ENCODE assay signal across 8 cellular contexts in genomic region chr12:110245278-110245868, GRCh38. TPM values are rescaled to one million over a fixed set of nuclear protein-coding genes. Genes with fewer than 3 reads are reported as not detected.
DNase-seq lines count a peak whose midpoint lies in the region; ATAC-seq, FAIRE-seq and TF ChIP-seq lines count a peak whose summit lies in the region.

No MANE protein-coding gene starts in this region.

- DNase-seq in SHP77 (lab: John Stamatoyannopoulos, UW) (peak; percentile 4 to 43), SHP77 treated with DMSO at 0.1 percent for 48 hours (lab: John Stamatoyannopoulos, UW) (no peak), T-helper 2 cell (peak in 4 of 5 experiments; percentile 21 to 72 (median 28)), K562 (ENCODE audit: extremely low read depth in 1 of 4, low spot score in 3 of 4) (peak in 1 of 4 experiments; percentile 34), mucosa of gallbladder (ENCODE audit: low spot score) (peak; percentile 33), Ammon's horn (ENCODE audit: low spot score) (no peak), HTR-8/SVneo (ENCODE audit: insufficient read length, low spot score) (no peak)

- FAIRE-seq in K562 (lab: Jason Lieb, UNC): no peak
- no peak for FAIRE-seq in HTR-8/SVneo (lab: Jason Lieb, UNC)

- no peak overlapping the region for H2AFZ ChIP-seq in K562 (ENCODE audit: low read depth, low read length)

- no peaks in the 10 kb centered on the region for H3K79me2 ChIP-seq in K562 (ENCODE audit: control insufficient read depth, insufficient read depth, low read length)

- peaks cover 5 to 6% of the 10 kb centered on the region in 2 experiments; a peak in 3 of 5 replicates for H3K4me1 ChIP-seq in K562 (replicated peaks in 1 of 2; ENCODE audit: control insufficient read depth in 2 of 2, insufficient read depth in 2 of 2, low read length in 2 of 2)

- no TSS peak for BruUV-seq in K562 (replicated peaks; lab: Mats Ljungman, UMichigan)

- in situ Hi-C loops in K562 (cut with MboI): no loop called here

- H4K20me1 ChIP-seq in K562 (replicated peaks; ENCODE audit: control insufficient read depth, insufficient read depth, low read length): no peaks in the 10 kb centered on the region

- no peak overlapping the region for H3K4me3 ChIP-seq in K562

- peak; percentile 52 to 65 (median 60) for TF ChIP-seq CTCF in K562 (IDR thresholded peaks at IDR 0.05 in 2 of 3, conservative IDR thresholded peaks at IDR 0.05 in 1 of 3; ENCODE audit: insufficient read depth in 2 of 3, low read depth in 1 of 3, low read length in 3 of 3)

- ATAC-seq in K562 (peak; percentile 80), GM19467 (IDR thresholded peaks at IDR 0.05; ENCODE audit: unreplicated experiment) (no peak)

- CTCF ChIA-PET in K562 (lab: Yijun Ruan, JAX; ENCODE audit: low intra/inter-chr PET ratio): no interaction called here

- intact Hi-C loops in K562 (cut with micrococcal nuclease): no loop called here

- no peak overlapping the region for H3K9ac ChIP-seq in K562 (ENCODE audit: insufficient read depth in 1 of 2, low read depth in 2 of 2, low read length in 2 of 2)

- TF ChIP-seq EP300 in K562 (IDR thresholded peaks at IDR 0.05; ENCODE audit: low read length): no peak

- H3K27me3 ChIP-seq in K562 (ENCODE audit: control insufficient read depth in 2 of 2, insufficient read depth in 2 of 2, low read length in 2 of 2): no peaks in the 10 kb centered on the region; a peak in 1 of 5 replicates

- POLR2A ChIA-PET in K562 (lab: Yijun Ruan, JAX): interaction anchor here (0.6 to 1.2 kb wide), 3 partner anchors 12 to 420 kb away, joined by 3 read pairs; no protein-coding TSS in a partner anchor

- H3K9me1 ChIP-seq in K562 (ENCODE audit: control insufficient read depth, insufficient read depth, low read length): no peaks in the 10 kb centered on the region

- no peak overlapping the region for H3K27ac ChIP-seq in K562 (ENCODE audit: extremely low read depth, low read depth, low read length)

- no peak for TF ChIP-seq RAD21 in K562 (CRISPR knock-in tag; conservative IDR thresholded peaks at IDR 0.05 in 1 of 2, IDR thresholded peaks at IDR 0.05 in 1 of 2)

- no peaks in the 10 kb centered on the region for H3K9me3 ChIP-seq in K562 (replicated peaks; ENCODE audit: control insufficient read depth, insufficient read depth, low read depth, low read length)

- no peak overlapping the region for H3K4me2 ChIP-seq in K562 (ENCODE audit: insufficient read depth, low read length)

- 16% methylated on average over 4 of the region's 4 CpGs for whole genome bisulfite sequencing in K562 (ENCODE audit: insufficient coverage, low coverage, missing lambda C conversion rate)

- H3K36me3 ChIP-seq in K562 (ENCODE audit: control insufficient read depth, insufficient read depth, low read length): no peaks in the 10 kb centered on the region

- TF ChIP-seq POLR2A in K562 (conservative IDR thresholded peaks at IDR 0.05): no peak

TF ChIP-seq in K562, 482 proteins besides CTCF, POLR2A, EP300 and RAD21:
- 0 out of 2 replicates have a peak, but pooled peaks have one; percentile 21 for TF ChIP-seq SMC3 (conservative IDR thresholded peaks at IDR 0.05; ENCODE audit: insufficient read depth, low read depth, low read length)
- peak; percentile 78 for TF ChIP-seq CTCFL (IDR thresholded peaks at IDR 0.05; ENCODE audit: borderline replicate concordance, insufficient read depth, low read depth, low read length, poor library complexity, severe bottlenecking)
- no peak for TF ChIP-seq BHLHE40 (IDR thresholded peaks at IDR 0.05; ENCODE audit: low read length)
- TF ChIP-seq EHMT2 (IDR thresholded peaks at IDR 0.05): 0 out of 2 replicates have a peak, but pooled peaks have one; percentile 40

RNA-seq across cellular contexts. Expression of gene ATP2A2, which starts 35.7 kb away (rescaled TPM):
- total RNA-seq in K562 (2011; cell fraction: chromatin; rRNA removed; ENCODE audit: low replicate concordance): 436 and 524 TPM in 2 replicates
- 350 and 362 TPM in 2 replicates for total RNA-seq in K562 (2011; cell fraction: nucleolus; rRNA removed)
- 437 and 537 TPM in 2 replicates for total RNA-seq in K562 (2011; cell fraction: nucleoplasm; rRNA removed)
- total RNA-seq in K562 (2014; rRNA removed): 73.5 and 82.5 TPM in 2 replicates
- total RNA-seq in K562 (2014; rRNA removed; fragmentation: Illumina TruSeq; extraction: Trizol): 46.7 and 51.6 TPM in 2 replicates
- 47.7 and 49.9 TPM in 2 replicates for total RNA-seq in K562 (2015; rRNA removed; fragmentation: Illumina TruSeq; extraction: Trizol)
- 180 and 205 TPM in 2 replicates for total RNA-seq in K562 (2021)
- polyA plus RNA-seq in K562 (2011; rRNA removed): 44.6 and 88.4 TPM in 2 replicates
- polyA plus RNA-seq in K562 (2011; cell fraction: cytosol; rRNA removed): 20.8 and 37.3 TPM in 2 replicates
- 193 and 236 TPM in 2 replicates for polyA plus RNA-seq in K562 (2011; cell fraction: nucleus; rRNA removed)
- polyA plus RNA-seq in K562 (2012): 137 and 151 TPM in 2 replicates
- 137 and 150 TPM in 2 replicates for polyA plus RNA-seq in K562 (2014; fragmentation: Illumina TruSeq; extraction: Trizol)
- polyA plus RNA-seq in K562 (2014; fragmentation: Nextera tagmentation; extraction: Ambion mirVana): 1 to 10 TPM; 5.2 to 6.7 TPM
- polyA plus RNA-seq in K562 (2014; rRNA removed): 60.8 and 63.2 TPM in 2 replicates
- 96.8 and 146 TPM in 2 replicates for polyA minus RNA-seq in K562 (2011; rRNA and poly(A)+ RNA removed)
- polyA minus RNA-seq in K562 (2011; cell fraction: cytosol; rRNA and poly(A)+ RNA removed): 86.8 and 111 TPM in 2 replicates
- 89.9 and 136 TPM in 2 replicates for polyA minus RNA-seq in K562 (2011; cell fraction: nucleus; rRNA and poly(A)+ RNA removed)
- total RNA-seq in mucosa of gallbladder: 248 TPM

Comparison
In these comparisons a context has a peak if more than half of its experiments do, and no peak if none do; other contexts are left out.
1. DNase-seq: peak in SHP77 (2 of 2), T-helper 2 cell (4 of 5) and mucosa of gallbladder (single experiment); none in SHP77 treated with DMSO at 0.1 percent for 48 hours (single experiment), Ammon's horn (single experiment) and HTR-8/SVneo (single experiment).